In the genomic region with DNA sequence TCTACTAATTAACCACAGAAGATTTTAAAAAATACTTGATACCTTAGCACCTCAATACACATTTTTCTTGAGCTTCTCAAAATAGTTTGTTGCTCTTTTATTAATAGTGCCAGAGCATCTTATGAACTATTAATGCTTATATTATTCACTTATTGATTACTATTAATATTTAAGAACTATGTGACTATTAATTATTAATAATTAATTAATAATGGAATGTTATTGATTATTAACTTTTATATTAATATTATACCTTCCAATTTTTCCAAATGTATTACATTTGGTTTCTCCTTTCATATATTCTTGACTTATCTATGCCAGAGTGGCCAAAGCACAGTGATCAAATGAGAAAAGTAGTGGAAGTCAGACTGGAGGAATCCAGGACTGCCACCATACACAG, we compare ENCODE assay signal across 28 cellular contexts.
A peak's percentile ranks its signal among the peaks of the same experiment; 100 is the strongest.
DNase-seq lines count a peak whose midpoint lies in the region; ATAC-seq, FAIRE-seq and TF ChIP-seq lines count a peak whose summit lies in the region.
"Had no signal": no experiment of that assay in that cellular context is flagged by ENCODE, and none has a peak within 500 bp of the region (broad histone marks: within the 10 kb centered on the region; RNA-seq: fewer than 3 reads in every experiment).

No MANE protein-coding gene starts in this region.

- H3K4me3 Mint-ChIP-seq in activated T-cell treated with anti-CD3 and anti-CD28 coated beads, Interleukin-2, amount 50 U/mL, for 72 hours = no peak overlapping the region
- H3K4me3 Mint-ChIP-seq in activated T-cell treated with anti-CD3 and anti-CD28 coated beads, Interleukin-2, amount 50 U/mL, for 24 hours = no peak overlapping the region
- no peak overlapping the region for H3K4me3 Mint-ChIP-seq in stimulated activated memory B cell treated with anti-CD40 and anti-IgM and Interleukin-4, amounts not matched to agents 10 μg/mL and 1 μg/mL and 100 μg/mL, for 72 hours
- H3K4me3 Mint-ChIP-seq: CD14-positive monocyte; CD4-positive, alpha-beta memory T cell; CD4-positive, CD25-positive, alpha-beta regulatory T cell; CD8-positive, alpha-beta memory T cell had no signal

- no peaks in the 10 kb centered on the region for H3K9me3 Mint-ChIP-seq in activated T-cell treated with anti-CD3 and anti-CD28 coated beads, Interleukin-2, amount 50 U/mL, for 72 hours
- no peaks in the 10 kb centered on the region for H3K9me3 Mint-ChIP-seq in activated T-cell treated with anti-CD3 and anti-CD28 coated beads, Interleukin-2, amount 50 U/mL, for 24 hours
- H3K9me3 Mint-ChIP-seq in stimulated activated memory B cell treated with anti-CD40 and anti-IgM and Interleukin-4, amounts not matched to agents 10 μg/mL and 1 μg/mL and 100 μg/mL, for 72 hours = no peaks in the 10 kb centered on the region
- H3K9me3 Mint-ChIP-seq: CD8-positive, alpha-beta memory T cell had no signal

- H3K27ac ChIP-seq in K562 (ENCODE audit: extremely low read depth, low read depth, low read length) (no peak overlapping the region), lower lobe of right lung (no peak overlapping the region)
- H3K27ac ChIP-seq: 22Rv1, BLaER1 had no signal

- no peak for TF ChIP-seq EP300 in K562 (IDR thresholded peaks at IDR 0.05; ENCODE audit: low read length)

- intact Hi-C loops in K562 (cut with micrococcal nuclease) (no loop called here), lower lobe of right lung (cut with DNase I) (no loop called here)

- no peak overlapping the region for H3K9ac ChIP-seq in K562 (ENCODE audit: insufficient read depth in 1 of 2, low read depth in 2 of 2, low read length in 2 of 2)
- H3K9ac ChIP-seq: BLaER1 had no signal

- no peak for TF ChIP-seq RAD21 in K562 (CRISPR knock-in tag; conservative IDR thresholded peaks at IDR 0.05 in 1 of 2, IDR thresholded peaks at IDR 0.05 in 1 of 2)

- H3K27me3 Mint-ChIP-seq in activated T-cell treated with anti-CD3 and anti-CD28 coated beads, Interleukin-2, amount 50 U/mL, for 72 hours (ENCODE audit: low read depth) = no peaks in the 10 kb centered on the region
- H3K27me3 Mint-ChIP-seq in activated T-cell treated with anti-CD3 and anti-CD28 coated beads, Interleukin-2, amount 50 U/mL, for 24 hours = no peaks in the 10 kb centered on the region
- H3K27me3 Mint-ChIP-seq in stimulated activated memory B cell treated with anti-CD40 and anti-IgM and Interleukin-4, amounts not matched to agents 10 μg/mL and 1 μg/mL and 100 μg/mL, for 72 hours = no peaks in the 10 kb centered on the region

- H3K9me1 ChIP-seq in K562 (ENCODE audit: control insufficient read depth, insufficient read depth, low read length) = no peaks in the 10 kb centered on the region

- H3K9me3 ChIP-seq in K562 (replicated peaks; ENCODE audit: control insufficient read depth, insufficient read depth, low read depth, low read length) (no peaks in the 10 kb centered on the region), lower lobe of right lung (no peaks in the 10 kb centered on the region)
- H3K9me3 ChIP-seq: BE2C, BLaER1 had no signal

- no peaks in the 10 kb centered on the region for H4K20me1 ChIP-seq in K562 (replicated peaks; ENCODE audit: control insufficient read depth, insufficient read depth, low read length)
- H4K20me1 ChIP-seq: BLaER1 had no signal

- no peak overlapping the region for H2AFZ ChIP-seq in K562 (ENCODE audit: low read depth, low read length)

- no peak for TF ChIP-seq POLR2A in K562 (conservative IDR thresholded peaks at IDR 0.05)

- in situ Hi-C loops in K562 (cut with MboI) = no loop called here

- no peak for DNase-seq in activated T-cell treated with anti-CD3 and anti-CD28 coated beads, Interleukin-2, amount 50 U/mL, for 72 hours
- no peak for DNase-seq in activated T-cell treated with anti-CD3 and anti-CD28 coated beads, Interleukin-2, amount 50 U/mL, for 24 hours
- DNase-seq in K562 (ENCODE audit: extremely low read depth in 1 of 4, low spot score in 3 of 4) (no peak), HCEC 1CT (no peak), lower lobe of right lung (no peak)
- no peak for DNase-seq in central memory CD4-positive, alpha-beta T cell
- DNase-seq: ACHN; BE2C; C1 segment of cervical spinal cord; CD4-positive, alpha-beta memory T cell; CD4-positive, CD25-positive, alpha-beta regulatory T cell; CD8-positive, alpha-beta memory T cell; COR-L47; DMS 273 treated with DMSO at 0.1 percent for 48 hours; DMS153; DMS53; DMS79; DND-41; EL; GDM1 had no signal

- FAIRE-seq in K562 (lab: Jason Lieb, UNC) (no peak), endometrium (lab: Jason Lieb, UNC) (peak; percentile 23)
- FAIRE-seq: GM12878, GM12892, GM18507 had no signal

- no peaks in the 10 kb centered on the region for H3K27me3 ChIP-seq in K562 (ENCODE audit: control insufficient read depth in 2 of 2, insufficient read depth in 2 of 2, low read length in 2 of 2)
- no peaks in the 10 kb centered on the region for H3K27me3 ChIP-seq in lower lobe of right lung (ENCODE audit: low read depth)
- H3K27me3 ChIP-seq: BE2C, BLaER1 had no signal

- H3K4me2 ChIP-seq in K562 (ENCODE audit: insufficient read depth, low read length) = no peak overlapping the region
- H3K4me2 ChIP-seq: BLaER1 had no signal

- H3K27ac Mint-ChIP-seq in activated T-cell treated with anti-CD3 and anti-CD28 coated beads, Interleukin-2, amount 50 U/mL, for 72 hours = peak overlapping the region; percentile 27
- H3K27ac Mint-ChIP-seq in activated T-cell treated with anti-CD3 and anti-CD28 coated beads, Interleukin-2, amount 50 U/mL, for 24 hours = no peak overlapping the region
- peak overlapping the region; percentile 7 for H3K27ac Mint-ChIP-seq in stimulated activated memory B cell treated with anti-CD40 and anti-IgM and Interleukin-4, amounts not matched to agents 10 μg/mL and 1 μg/mL and 100 μg/mL, for 72 hours
- H3K27ac Mint-ChIP-seq: CD14-positive monocyte; CD8-positive, alpha-beta memory T cell had no signal

- H3K4me3 ChIP-seq in K562 (no peak overlapping the region), lower lobe of right lung (no peak overlapping the region)
- H3K4me3 ChIP-seq: BLaER1, GM12878 had no signal

- no peak for ATAC-seq in activated T-cell treated with anti-CD3 and anti-CD28 coated beads, Interleukin-2, amount 50 U/mL, for 72 hours (replicated peaks in 1 of 2)
- no peak for ATAC-seq in K562
- ATAC-seq in stimulated activated memory B cell treated with anti-CD40 and anti-IgM and Interleukin-4, amounts not matched to agents 10 μg/mL and 1 μg/mL and 100 μg/mL, for 72 hours = no peak
- no peak for ATAC-seq in lower lobe of right lung
- ATAC-seq: GM12878 had no signal

- POLR2A ChIA-PET in K562 (lab: Yijun Ruan, JAX) = interaction anchor here (0.6 kb wide), 1 partner anchor 51 kb away, joined by 3 read pairs; no protein-coding TSS in a partner anchor

- H3K36me3 ChIP-seq in K562 (ENCODE audit: control insufficient read depth, insufficient read depth, low read length) (no peaks in the 10 kb centered on the region), lower lobe of right lung (no peaks in the 10 kb centered on the region)
- H3K36me3 ChIP-seq: BE2C, BLaER1 had no signal

- no peak for TF ChIP-seq CTCF in K562 (IDR thresholded peaks at IDR 0.05 in 2 of 3, conservative IDR thresholded peaks at IDR 0.05 in 1 of 3; ENCODE audit: insufficient read depth in 2 of 3, low read depth in 1 of 3, low read length in 3 of 3)
- no peak for TF ChIP-seq CTCF in lower lobe of right lung (IDR thresholded peaks at IDR 0.05)

- no peaks in the 10 kb centered on the region for H3K4me1 ChIP-seq in K562 (replicated peaks in 1 of 2; ENCODE audit: control insufficient read depth in 2 of 2, insufficient read depth in 2 of 2, low read length in 2 of 2)
- H3K4me1 ChIP-seq in lower lobe of right lung = no peaks in the 10 kb centered on the region
- H3K4me1 ChIP-seq: BE2C, BLaER1 had no signal

- no TSS peak for BruUV-seq in K562 (replicated peaks; lab: Mats Ljungman, UMichigan)

- CTCF ChIA-PET in K562 (lab: Yijun Ruan, JAX; ENCODE audit: low intra/inter-chr PET ratio) = no interaction called here

- no peaks in the 10 kb centered on the region for H3K4me1 Mint-ChIP-seq in activated T-cell treated with anti-CD3 and anti-CD28 coated beads, Interleukin-2, amount 50 U/mL, for 72 hours (ENCODE audit: low read depth)
- no peaks in the 10 kb centered on the region for H3K4me1 Mint-ChIP-seq in activated T-cell treated with anti-CD3 and anti-CD28 coated beads, Interleukin-2, amount 50 U/mL, for 24 hours (ENCODE audit: low read depth)
- peaks cover 7% of the 10 kb centered on the region for H3K4me1 Mint-ChIP-seq in stimulated activated memory B cell treated with anti-CD40 and anti-IgM and Interleukin-4, amounts not matched to agents 10 μg/mL and 1 μg/mL and 100 μg/mL, for 72 hours
- H3K4me1 Mint-ChIP-seq: CD14-positive monocyte; CD4-positive, CD25-positive, alpha-beta regulatory T cell had no signal

- no peaks in the 10 kb centered on the region for H3K79me2 ChIP-seq in K562 (ENCODE audit: control insufficient read depth, insufficient read depth, low read length)

- no peaks in the 10 kb centered on the region for H3K36me3 Mint-ChIP-seq in activated T-cell treated with anti-CD3 and anti-CD28 coated beads, Interleukin-2, amount 50 U/mL, for 72 hours (ENCODE audit: insufficient read depth in 2 of 2)
- H3K36me3 Mint-ChIP-seq in activated T-cell treated with anti-CD3 and anti-CD28 coated beads, Interleukin-2, amount 50 U/mL, for 24 hours (ENCODE audit: low read depth) = no peaks in the 10 kb centered on the region
- H3K36me3 Mint-ChIP-seq in stimulated activated memory B cell treated with anti-CD40 and anti-IgM and Interleukin-4, amounts not matched to agents 10 μg/mL and 1 μg/mL and 100 μg/mL, for 72 hours = no peaks in the 10 kb centered on the region
- H3K36me3 Mint-ChIP-seq: CD14-positive monocyte; CD4-positive, alpha-beta memory T cell; CD4-positive, CD25-positive, alpha-beta regulatory T cell had no signal

TF ChIP-seq in K562, 482 proteins besides CTCF, POLR2A, EP300 and RAD21 (continues in another document):
- no peak for TF ChIP-seq PHF20 (IDR thresholded peaks at IDR 0.05; ENCODE audit: partially characterized antibody)
- TF ChIP-seq DACH1 (IDR thresholded peaks at IDR 0.05; ENCODE audit: partially characterized antibody) = peak; percentile 94
